Comparison of ENCODE assay signal across 21 cellular contexts in genomic region chr1:234645964-234646363, GRCh38.
"Had no signal": no experiment of that assay in that cellular context is flagged by ENCODE, and none has a peak within 500 bp of the region (broad histone marks: within the 10 kb centered on the region; RNA-seq: fewer than 3 reads in every experiment).

No MANE protein-coding gene starts in this region.

- H3K4me1 ChIP-seq: tibial artery had no signal

- H3K4me3 Mint-ChIP-seq: activated CD8-positive, alpha-beta T cell treated with anti-CD3 and anti-CD28 coated beads, Interleukin-2, amount 10 ng/mL, durations not matched to agents 7 days and 5 days; activated naive CD4-positive, alpha-beta T cell treated with anti-CD3 and anti-CD28 coated beads, Interleukin-2, amount 50 U/mL, for 24 hours; neural crest cell had no signal

- H3K27ac ChIP-seq: brain microvascular endothelial cell, tibial artery, WERI-Rb-1 had no signal

- H3K27me3 ChIP-seq: brain microvascular endothelial cell, tibial artery had no signal

- H3K4me3 ChIP-seq: mucosa of descending colon, tibial artery had no signal

- H3K4me1 Mint-ChIP-seq: activated naive CD4-positive, alpha-beta T cell treated with anti-CD3 and anti-CD28 coated beads, Interleukin-2, amount 50 U/mL, for 24 hours; neural crest cell had no signal

- FAIRE-seq: frontal cortex had no signal

- H3K4me2 ChIP-seq: SK-N-SH had no signal

- H3K36me3 ChIP-seq: brain microvascular endothelial cell, tibial artery, WERI-Rb-1 had no signal

- H3K27ac Mint-ChIP-seq: activated CD8-positive, alpha-beta T cell treated with anti-CD3 and anti-CD28 coated beads, Interleukin-2, amount 10 ng/mL, durations not matched to agents 7 days and 5 days; activated naive CD4-positive, alpha-beta T cell treated with anti-CD3 and anti-CD28 coated beads, Interleukin-2, amount 50 U/mL, for 24 hours had no signal

- H3K9me3 ChIP-seq: mucosa of descending colon, SK-N-SH, tibial artery had no signal

- H3K9ac ChIP-seq: SK-N-SH had no signal

- H3K27me3 Mint-ChIP-seq: activated naive CD4-positive, alpha-beta T cell treated with anti-CD3 and anti-CD28 coated beads, Interleukin-2, amount 50 U/mL, for 24 hours had no signal

- DNase-seq: activated CD4-positive, alpha-beta T cell treated with anti-CD3 and anti-CD28 coated beads for 1 hour; activated CD4-positive, alpha-beta T cell treated with anti-CD3 and anti-CD28 coated beads, Interleukin-2, amount 50 U/mL, for 1 hour; activated CD8-positive, alpha-beta T cell treated with anti-CD3 and anti-CD28 coated beads, Interleukin-2, amount 10 ng/mL, durations not matched to agents 7 days and 5 days; activated gamma-delta T cell treated with Interleukin-2 at 50 U/mL for 16 hours; activated T-cell treated with anti-CD3 and anti-CD28 coated beads, Interleukin-2, amount 50 U/mL, for 1 hour; aorta; brain microvascular endothelial cell; central memory CD4-positive, alpha-beta T cell; effector memory CD4-positive, alpha-beta T cell; hippocampal formation; mesendoderm; mucosa of descending colon; retina; SK-N-SH; stimulated activated CD4-positive, alpha-beta T cell treated with anti-CD3 and anti-CD28 coated beads, Interleukin-4, amount 100 ng/mL, for 24 hours; stimulated activated naive CD8-positive, alpha-beta T cell treated with anti-CD3 and anti-CD28 coated beads, Interleukin-15, Interleukin-2, amounts not matched to agents 100 U/mL and 50 U/mL, for 24 hours; tibial artery; WERI-Rb-1 had no signal

- ATAC-seq: activated CD8-positive, alpha-beta T cell treated with anti-CD3 and anti-CD28 coated beads, Interleukin-2, amount 10 ng/mL, durations not matched to agents 7 days and 5 days; stimulated activated naive CD8-positive, alpha-beta T cell treated with anti-CD3 and anti-CD28 coated beads, Interleukin-15, Interleukin-2, amounts not matched to agents 100 U/mL and 50 U/mL, for 24 hours had no signal
